ENCODE assay signal across 37 cellular contexts in the genomic region with DNA sequence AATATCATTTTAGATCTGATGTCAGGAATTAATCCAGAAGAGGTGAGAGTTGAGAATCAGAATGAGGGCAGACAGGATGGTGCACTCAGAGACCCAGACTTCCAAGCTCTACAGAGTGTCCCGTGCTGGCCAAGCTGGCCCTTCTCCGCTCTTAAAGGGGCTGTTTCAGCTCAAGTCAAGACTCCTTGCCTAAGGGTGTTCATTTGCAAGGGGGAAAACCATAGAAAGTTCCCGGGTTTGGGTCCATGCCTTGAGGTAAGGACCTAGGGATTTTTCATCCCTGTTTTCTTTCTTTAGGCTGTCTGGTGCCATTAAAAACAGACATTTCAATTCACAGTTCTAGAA. TPM values are rescaled to one million over a fixed set of nuclear protein-coding genes. Genes with fewer than 3 reads are reported as not detected.
"Had no signal": no experiment of that assay in that cellular context is flagged by ENCODE, and none has a peak within 500 bp of the region (broad histone marks: within the 10 kb centered on the region; RNA-seq: fewer than 3 reads in every experiment).

No MANE protein-coding gene starts in this region.

- H3K36me3 ChIP-seq: brain microvascular endothelial cell had no signal

- H3K4me1 Mint-ChIP-seq: activated B cell treated with CpG ODN at 0.5 μM for 24 hours; activated CD4-positive, alpha-beta memory T cell treated with anti-CD3 and anti-CD28 coated beads, Interleukin-2, amount 10 ng/mL, durations not matched to agents 7 days and 5 days; activated CD8-positive, alpha-beta memory T cell treated with anti-CD3 and anti-CD28 coated beads, Interleukin-2, amount 10 ng/mL, durations not matched to agents 7 days and 5 days; activated naive CD4-positive, alpha-beta T cell treated with anti-CD3 and anti-CD28 coated beads, Interleukin-2, amount 10 ng/mL, durations not matched to agents 7 days and 5 days; activated naive CD8-positive, alpha-beta T cell treated with anti-CD3 and anti-CD28 coated beads for 36 hours; T-cell had no signal

- H3K27me3 ChIP-seq: brain microvascular endothelial cell had no signal

- H3K27ac ChIP-seq: brain microvascular endothelial cell, PC-9, SK-N-MC, VCaP had no signal

- H2AFZ ChIP-seq: PC-9 had no signal

- H3K9me3 Mint-ChIP-seq: activated B cell treated with CpG ODN at 0.5 μM for 24 hours; activated CD4-positive, alpha-beta memory T cell treated with anti-CD3 and anti-CD28 coated beads, Interleukin-2, amount 10 ng/mL, durations not matched to agents 7 days and 5 days; activated naive CD4-positive, alpha-beta T cell treated with anti-CD3 and anti-CD28 coated beads, Interleukin-2, amount 10 ng/mL, durations not matched to agents 7 days and 5 days; activated naive CD8-positive, alpha-beta T cell treated with anti-CD3 and anti-CD28 coated beads for 36 hours; T-cell had no signal

- H3K4me3 Mint-ChIP-seq: activated B cell treated with CpG ODN at 0.5 μM for 24 hours; activated CD4-positive, alpha-beta memory T cell treated with anti-CD3 and anti-CD28 coated beads, Interleukin-2, amount 10 ng/mL, durations not matched to agents 7 days and 5 days; activated CD8-positive, alpha-beta memory T cell treated with anti-CD3 and anti-CD28 coated beads, Interleukin-2, amount 10 ng/mL, durations not matched to agents 7 days and 5 days; activated naive CD4-positive, alpha-beta T cell treated with anti-CD3 and anti-CD28 coated beads, Interleukin-2, amount 10 ng/mL, durations not matched to agents 7 days and 5 days; activated naive CD8-positive, alpha-beta T cell treated with anti-CD3 and anti-CD28 coated beads for 36 hours; T-cell had no signal

- H3K36me3 Mint-ChIP-seq: activated CD8-positive, alpha-beta memory T cell treated with anti-CD3 and anti-CD28 coated beads, Interleukin-2, amount 10 ng/mL, durations not matched to agents 7 days and 5 days; activated naive CD4-positive, alpha-beta T cell treated with anti-CD3 and anti-CD28 coated beads, Interleukin-2, amount 10 ng/mL, durations not matched to agents 7 days and 5 days; activated naive CD8-positive, alpha-beta T cell treated with anti-CD3 and anti-CD28 coated beads for 36 hours; T-cell had no signal

- DNase-seq: activated B cell treated with CpG ODN at 0.5 μM for 24 hours; activated CD4-positive, alpha-beta memory T cell treated with anti-CD3 and anti-CD28 coated beads, Interleukin-2, amount 10 ng/mL, durations not matched to agents 7 days and 5 days; activated CD4-positive, alpha-beta T cell treated with anti-CD3 and anti-CD28 coated beads for 4 hours; activated CD4-positive, alpha-beta T cell treated with anti-CD3 and anti-CD28 coated beads, Interleukin-2, amount 50 U/mL, for 1 hour; activated CD4-positive, CD25-positive, alpha-beta regulatory T cell treated with anti-CD3 and anti-CD28 coated beads, Interleukin-2, amount 50 U/mL, for 72 hours; activated CD8-positive, alpha-beta memory T cell treated with anti-CD3 and anti-CD28 coated beads for 24 hours; activated CD8-positive, alpha-beta memory T cell treated with anti-CD3 and anti-CD28 coated beads, Interleukin-2, amount 10 ng/mL, durations not matched to agents 7 days and 5 days; activated CD8-positive, alpha-beta memory T cell treated with anti-CD3 and anti-CD28 coated beads, Interleukin-2, amount 50 U/mL, for 48 hours; activated effector memory CD4-positive, alpha-beta T cell treated with Interleukin-2 at 50 U/mL for 16 hours; activated naive CD4-positive, alpha-beta T cell treated with anti-CD3 and anti-CD28 coated beads, Interleukin-2, amount 10 ng/mL, durations not matched to agents 7 days and 5 days; activated naive CD8-positive, alpha-beta T cell treated with anti-CD3 and anti-CD28 coated beads for 36 hours; activated T-cell treated with anti-CD3 and anti-CD28 coated beads, Interleukin-2, amount 50 U/mL, for 48 hours; amniotic stem cell; brain microvascular endothelial cell; central memory CD4-positive, alpha-beta T cell; Kasumi-1; KG1; MM.1S; MV-4-11; NCI-H1092; NCI-H146; NCI-H187; NCI-H2029 treated with DMSO at 0.1 percent for 48 hours; NCI-H2107; NCI-H2171; NCI-H510A; NCI-H526; NCI-H748 treated with DMSO at 0.1 percent for 48 hours; NK-92 treated with Interleukin-12 subunit alpha and Interleukin-12 subunit beta, amount 100 ng/mL, for 24 hours; PC-9; Right ventricle myocardium superior; T-cell; T-helper 2 cell; T-helper 9 cell had no signal

- ATAC-seq: activated CD8-positive, alpha-beta memory T cell treated with anti-CD3 and anti-CD28 coated beads, Interleukin-2, amount 10 ng/mL, durations not matched to agents 7 days and 5 days; T-cell had no signal

- H3K27ac Mint-ChIP-seq: activated B cell treated with CpG ODN at 0.5 μM for 24 hours; activated CD4-positive, alpha-beta memory T cell treated with anti-CD3 and anti-CD28 coated beads, Interleukin-2, amount 10 ng/mL, durations not matched to agents 7 days and 5 days; activated CD8-positive, alpha-beta memory T cell treated with anti-CD3 and anti-CD28 coated beads, Interleukin-2, amount 10 ng/mL, durations not matched to agents 7 days and 5 days; activated naive CD4-positive, alpha-beta T cell treated with anti-CD3 and anti-CD28 coated beads, Interleukin-2, amount 10 ng/mL, durations not matched to agents 7 days and 5 days; activated naive CD8-positive, alpha-beta T cell treated with anti-CD3 and anti-CD28 coated beads for 36 hours; T-cell had no signal

- H3K4me2 ChIP-seq: PC-9 had no signal

- H3K4me3 ChIP-seq: PC-9, SK-N-MC had no signal

RNA-seq across cellular contexts. Expression of a gene that starts 47.5 kb away (rescaled TPM):
- total RNA-seq: activated B cell treated with CpG ODN at 0.5 μM for 24 hours; activated CD4-positive, alpha-beta memory T cell treated with anti-CD3 and anti-CD28 coated beads, Interleukin-2, amount 10 ng/mL, durations not matched to agents 7 days and 5 days; activated CD8-positive, alpha-beta memory T cell treated with anti-CD3 and anti-CD28 coated beads, Interleukin-2, amount 10 ng/mL, durations not matched to agents 7 days and 5 days; activated naive CD8-positive, alpha-beta T cell treated with anti-CD3 and anti-CD28 coated beads for 36 hours; OCI-LY7; T-cell had no signal
